Comparison of ENCODE assay signal across 1 cellular context in the genomic region with DNA sequence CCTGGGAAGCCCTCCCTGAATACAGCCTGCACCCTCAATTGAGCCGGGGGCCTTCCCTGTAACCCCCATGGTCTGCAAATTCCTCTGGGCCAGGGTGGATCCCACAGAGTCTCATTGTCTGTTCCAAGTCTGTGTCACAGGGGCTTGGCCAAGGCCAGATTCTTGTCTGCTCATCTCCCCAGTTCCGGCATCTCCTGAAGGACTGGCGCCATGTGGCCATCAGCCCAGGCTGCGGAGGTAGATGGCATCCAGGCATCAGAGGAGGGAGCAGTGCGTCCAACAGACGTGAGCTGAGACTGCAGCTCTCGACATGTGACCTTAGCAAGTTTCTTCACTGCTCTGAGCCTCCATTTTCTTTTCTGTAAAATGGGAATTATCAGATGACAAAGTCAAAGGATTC.
TF ChIP-seq lines count a peak whose summit lies in the region.

No MANE protein-coding gene starts in this region.

TF ChIP-seq in IMR-90, 13 proteins besides CTCF, POLR2A, EP300 and RAD21 (continued from another document):
- TF ChIP-seq MXI1 (IDR thresholded peaks at IDR 0.05; ENCODE audit: borderline replicate concordance, low read depth, low read length) = no peak
- TF ChIP-seq, protein P1, sequence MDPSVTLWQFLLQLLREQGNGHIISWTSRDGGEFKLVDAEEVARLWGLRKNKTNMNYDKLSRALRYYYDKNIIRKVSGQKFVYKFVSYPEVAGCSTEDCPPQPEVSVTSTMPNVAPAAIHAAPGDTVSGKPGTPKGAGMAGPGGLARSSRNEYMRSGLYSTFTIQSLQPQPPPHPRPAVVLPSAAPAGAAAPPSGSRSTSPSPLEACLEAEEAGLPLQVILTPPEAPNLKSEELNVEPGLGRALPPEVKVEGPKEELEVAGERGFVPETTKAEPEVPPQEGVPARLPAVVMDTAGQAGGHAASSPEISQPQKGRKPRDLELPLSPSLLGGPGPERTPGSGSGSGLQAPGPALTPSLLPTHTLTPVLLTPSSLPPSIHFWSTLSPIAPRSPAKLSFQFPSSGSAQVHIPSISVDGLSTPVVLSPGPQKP (IDR thresholded peaks at IDR 0.05; ENCODE audit: borderline replicate concordance, low read depth, low read length) = no peak
- no peak for TF ChIP-seq MAZ (IDR thresholded peaks at IDR 0.05; ENCODE audit: borderline replicate concordance, low read depth, low read length)
- no peak for TF ChIP-seq FOS (IDR thresholded peaks at IDR 0.05; ENCODE audit: low read depth, low read length)
- TF ChIP-seq, protein P2, sequence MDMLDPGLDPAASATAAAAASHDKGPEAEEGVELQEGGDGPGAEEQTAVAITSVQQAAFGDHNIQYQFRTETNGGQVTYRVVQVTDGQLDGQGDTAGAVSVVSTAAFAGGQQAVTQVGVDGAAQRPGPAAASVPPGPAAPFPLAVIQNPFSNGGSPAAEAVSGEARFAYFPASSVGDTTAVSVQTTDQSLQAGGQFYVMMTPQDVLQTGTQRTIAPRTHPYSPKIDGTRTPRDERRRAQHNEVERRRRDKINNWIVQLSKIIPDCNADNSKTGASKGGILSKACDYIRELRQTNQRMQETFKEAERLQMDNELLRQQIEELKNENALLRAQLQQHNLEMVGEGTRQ (IDR thresholded peaks at IDR 0.05; ENCODE audit: low read depth, low read length) = no peak; the same call in 1 of the 2 replicates
- TF ChIP-seq MAFK (IDR thresholded peaks at IDR 0.05; ENCODE audit: low read depth, low read length) = no peak
- TF ChIP-seq BHLHE40 (IDR thresholded peaks at IDR 0.05; ENCODE audit: low read depth, low read length) = no peak
